ENCODE assay signal across 8 cellular contexts in genomic region chr9:129175515-129175824, GRCh38. TPM values are rescaled to one million over a fixed set of nuclear protein-coding genes. Genes with fewer than 3 reads are reported as not detected.
DNase-seq lines count a peak whose midpoint lies in the region; ATAC-seq and TF ChIP-seq lines count a peak whose summit lies in the region.

No MANE protein-coding gene starts in this region.

- no peaks in the 10 kb centered on the region for H3K9me3 ChIP-seq in DOHH2 (ENCODE audit: control insufficient read depth, insufficient read depth, low read length)
- no peaks in the 10 kb centered on the region for H3K9me3 ChIP-seq in SJCRH30 (replicated peaks)
- H3K9me3 ChIP-seq in esophagus squamous epithelium, result no peaks in the 10 kb centered on the region
- no peaks in the 10 kb centered on the region for H3K9me3 ChIP-seq in prostate gland

- peaks cover 74% of the 10 kb centered on the region for H3K27me3 ChIP-seq in DOHH2 (ENCODE audit: control insufficient read depth, low read length)
- H3K27me3 ChIP-seq in SJCRH30, result peaks cover 17% of the 10 kb centered on the region
- H3K27me3 ChIP-seq in esophagus squamous epithelium, result peaks cover 0 to 5% (median 0%) of the 10 kb centered on the region in 4 donors
- no peaks in the 10 kb centered on the region for H3K27me3 ChIP-seq in prostate gland (replicated peaks; ENCODE audit: insufficient read depth)

- no peak for DNase-seq in SJCRH30
- no peak for DNase-seq in esophagus squamous epithelium (lab: John Stamatoyannopoulos, UW)
- no peak for DNase-seq in prostate gland (ENCODE audit: low spot score)
- no peak for DNase-seq in HPDE6-E6E7 (ENCODE audit: extremely low spot score)
- no peak for DNase-seq in NCI-H146 treated with DMSO at 0.1 percent for 48 hours (lab: John Stamatoyannopoulos, UW; ENCODE audit: unreplicated experiment)
- DNase-seq in left colon, result no peak

- H3K4me3 ChIP-seq in DOHH2 (ENCODE audit: low read length) (peak overlapping the region; percentile 72), SJCRH30 (peak overlapping the region; percentile 68), esophagus squamous epithelium (peak overlapping the region; percentile 68 to 83 (median 78)), prostate gland (peak overlapping the region; percentile 66 to 71)

- H4K20me1 ChIP-seq in DOHH2 (ENCODE audit: control insufficient read depth, insufficient read depth, low read depth, low read length), result 0 out of 2 replicates have a peak, but pooled peaks cover 2% of the 10 kb centered on the region

- intact Hi-C loops in esophagus squamous epithelium (cut with DNase I) (loop anchor here (5.0 kb wide), 1 partner anchor 33 kb away; no protein-coding TSS in a partner anchor), prostate gland (cut with DNase I) (loop anchor here (2.0 to 5.0 kb wide), 3 partner anchors 35 to 322 kb away; no protein-coding TSS in a partner anchor), left colon (cut with DNase I, micrococcal nuclease) (loop anchor here in 1 of 2 donors (10.0 kb wide), 2 partner anchors 319 to 429 kb away; no protein-coding TSS in a partner anchor)

- H3K9me2 ChIP-seq in DOHH2 (replicated peaks; ENCODE audit: control insufficient read depth, low read length), result no peaks in the 10 kb centered on the region

- H3K4me1 ChIP-seq in DOHH2 (ENCODE audit: control insufficient read depth, low read length) (peaks cover 43% of the 10 kb centered on the region), SJCRH30 (peaks cover under 1% of the 10 kb centered on the region), esophagus squamous epithelium (peaks cover 21 to 54% (median 28%) of the 10 kb centered on the region in 3 donors), prostate gland (replicated peaks) (peaks cover 15% of the 10 kb centered on the region)

- TF ChIP-seq CTCF in DOHH2 (IDR thresholded peaks at IDR 0.05; ENCODE audit: low read depth, low read length, poor library complexity, severe bottlenecking), result no peak
- no peak for TF ChIP-seq CTCF in esophagus squamous epithelium (IDR thresholded peaks at IDR 0.05)
- no peak for TF ChIP-seq CTCF in prostate gland (IDR thresholded peaks at IDR 0.05)

- no peak for ATAC-seq in left colon
- ATAC-seq in HG02623 (IDR thresholded peaks at IDR 0.05; ENCODE audit: unreplicated experiment), result no peak

- H3K27ac ChIP-seq in DOHH2 (ENCODE audit: low read depth, low read length) (no peak overlapping the region), SJCRH30 (no peak overlapping the region; the same call in 1 of the 2 replicates), esophagus squamous epithelium (peak overlapping the region; percentile 96 to 100 (median 98)), prostate gland (peak overlapping the region; percentile 96 to 97)

- no peak for TF ChIP-seq POLR2A in esophagus squamous epithelium (IDR thresholded peaks at IDR 0.05)
- no peak for TF ChIP-seq POLR2A in prostate gland (IDR thresholded peaks at IDR 0.05)

- H3F3A ChIP-seq in DOHH2 (ENCODE audit: control insufficient read depth, insufficient read depth), result peaks cover 7% of the 10 kb centered on the region; the same call in 1 of the 2 replicates

- WGBS in esophagus squamous epithelium, 2 donors, result 0% methylated on average over 10 of the region's 10 CpGs
- WGBS in prostate gland, result 2% methylated on average over 10 of the region's 10 CpGs

- H3K4me2 ChIP-seq in DOHH2 (ENCODE audit: low read length), result peak overlapping the region; percentile 99

- H3K79me2 ChIP-seq in DOHH2 (ENCODE audit: control insufficient read depth, low read length), result no peaks in the 10 kb centered on the region

- H3K36me3 ChIP-seq in DOHH2 (ENCODE audit: control insufficient read depth, low read length), result no peaks in the 10 kb centered on the region
- H3K36me3 ChIP-seq in SJCRH30, result no peaks in the 10 kb centered on the region
- no peaks in the 10 kb centered on the region for H3K36me3 ChIP-seq in esophagus squamous epithelium
- H3K36me3 ChIP-seq in prostate gland, result no peaks in the 10 kb centered on the region

RNA-seq across cellular contexts. Expression of gene IER5L, which starts 2.6 kb away (rescaled TPM):
- total RNA-seq in SJCRH30 (2014; rRNA removed; shearing (Covaris generic)), result 2.8 and 3.1 TPM in 2 replicates
- total RNA-seq in esophagus squamous epithelium, result 1 to 10 TPM; 6.1 to 8.7 (median 7.2) TPM
- total RNA-seq in prostate gland, result 10 to 100 TPM in 1 of 2 donors, 1 to 10 TPM in 1; 7.2 to 30.7 TPM
- total RNA-seq in left colon, result 1 to 10 TPM; 4.3 to 8.8 TPM

Comparison
In these comparisons a context has a peak if more than half of its experiments do, and no peak if none do; other contexts are left out.
1. H3K27ac ChIP-seq: peak in esophagus squamous epithelium (4 of 4) and prostate gland (2 of 2); none in DOHH2 (single experiment) and SJCRH30 (single experiment).
2. Peak in every context shown above with its lines, with median percentiles within 50 percentile points of each other: H3K4me3 ChIP-seq.